8 cellular contexts compared by ENCODE assay signal in the genomic region with DNA sequence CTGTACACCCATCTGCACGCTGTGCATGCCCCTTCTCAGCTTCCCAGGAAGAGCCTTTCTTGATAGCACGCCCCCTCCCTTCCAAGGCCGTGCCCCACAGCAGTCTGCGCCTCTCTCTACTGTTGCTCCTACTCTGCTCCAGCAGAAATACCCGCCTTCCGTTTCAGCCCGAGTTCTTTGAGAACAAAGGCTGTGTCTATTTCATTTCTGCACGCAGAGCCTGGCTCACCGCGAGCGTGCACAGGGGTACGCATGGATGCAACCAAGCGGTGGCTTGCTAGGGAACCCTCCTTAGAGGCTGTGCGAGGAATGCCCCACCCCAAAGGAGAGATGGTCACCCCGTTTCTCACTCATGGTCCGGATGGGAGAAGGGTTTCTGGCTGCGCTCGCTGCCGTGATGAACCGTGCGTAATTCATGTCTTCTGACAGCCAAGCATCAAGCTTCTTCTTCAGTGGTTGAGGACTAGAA. TPM values are rescaled to one million over a fixed set of nuclear protein-coding genes. Genes with fewer than 3 reads are reported as not detected.
DNase-seq lines count a peak whose midpoint lies in the region; ATAC-seq and TF ChIP-seq lines count a peak whose summit lies in the region.

No MANE protein-coding gene starts in this region.

- POLR2A ChIA-PET in activated CD4-positive, alpha-beta T cell treated with anti-CD3 and anti-CD28 coated beads for 36 hours (lab: Charles Lee): no interaction called here
- POLR2A ChIA-PET in naive thymus-derived CD8-positive, alpha-beta T cell (lab: Charles Lee): no interaction called here

- peak; percentile 8 for DNase-seq in activated CD4-positive, alpha-beta T cell treated with anti-CD3 and anti-CD28 coated beads for 36 hours
- DNase-seq in activated CD4-positive, alpha-beta T cell treated with anti-CD3 and anti-CD28 coated beads, Interleukin-2, amount 50 U/mL, for 48 hours: no peak
- DNase-seq in HuH-7 (ENCODE audit: low spot score): peak; percentile 53
- peak; percentile 37 for DNase-seq in SW480 (ENCODE audit: low spot score)
- DNase-seq in fibroblast of mammary gland (ENCODE audit: low read depth): peak; percentile 41
- no peak for DNase-seq in naive thymus-derived CD8-positive, alpha-beta T cell
- no peak for DNase-seq in T-helper 17 cell
- no peak for DNase-seq in effector CD4-positive, alpha-beta T cell

- H3K9me3 Mint-ChIP-seq in activated CD4-positive, alpha-beta T cell treated with anti-CD3 and anti-CD28 coated beads for 36 hours (ENCODE audit: low read depth): no peaks in the 10 kb centered on the region
- no peaks in the 10 kb centered on the region for H3K9me3 Mint-ChIP-seq in naive thymus-derived CD8-positive, alpha-beta T cell

- peaks cover 35% of the 10 kb centered on the region for H3K27me3 Mint-ChIP-seq in activated CD4-positive, alpha-beta T cell treated with anti-CD3 and anti-CD28 coated beads for 36 hours
- peaks cover 30 to 41% (median 34%) of the 10 kb centered on the region in 5 donors for H3K27me3 Mint-ChIP-seq in naive thymus-derived CD8-positive, alpha-beta T cell
- peaks cover 49% of the 10 kb centered on the region for H3K27me3 Mint-ChIP-seq in T-helper 17 cell

- no peak for TF ChIP-seq CTCF in fibroblast of mammary gland (conservative IDR thresholded peaks at IDR 0.05; ENCODE audit: control insufficient read depth, insufficient read depth, low read depth, low read length)

- H3K36me3 Mint-ChIP-seq in activated CD4-positive, alpha-beta T cell treated with anti-CD3 and anti-CD28 coated beads for 36 hours (ENCODE audit: low read depth): no peaks in the 10 kb centered on the region
- no peaks in the 10 kb centered on the region for H3K36me3 Mint-ChIP-seq in naive thymus-derived CD8-positive, alpha-beta T cell
- H3K36me3 Mint-ChIP-seq in T-helper 17 cell (ENCODE audit: low read depth): peaks cover 2% of the 10 kb centered on the region

- H3K4me3 ChIP-seq in fibroblast of mammary gland (ENCODE audit: control insufficient read depth, low read depth, low read length): peak overlapping the region; percentile 66

- H3K4me3 Mint-ChIP-seq in activated CD4-positive, alpha-beta T cell treated with anti-CD3 and anti-CD28 coated beads for 36 hours: peak overlapping the region; percentile 58
- H3K4me3 Mint-ChIP-seq in naive thymus-derived CD8-positive, alpha-beta T cell: peak overlapping the region in 8 of 10 donors; percentile 38 to 67 (median 52)
- H3K4me3 Mint-ChIP-seq in T-helper 17 cell: no peak overlapping the region

- ATAC-seq in activated CD4-positive, alpha-beta T cell treated with anti-CD3 and anti-CD28 coated beads for 36 hours: peak; percentile 35
- ATAC-seq in naive thymus-derived CD8-positive, alpha-beta T cell: no peak
- ATAC-seq in T-helper 17 cell: no peak

- no peak overlapping the region for H3K27ac Mint-ChIP-seq in activated CD4-positive, alpha-beta T cell treated with anti-CD3 and anti-CD28 coated beads for 36 hours
- H3K27ac Mint-ChIP-seq in naive thymus-derived CD8-positive, alpha-beta T cell: no peak overlapping the region
- no peak overlapping the region for H3K27ac Mint-ChIP-seq in T-helper 17 cell

- intact Hi-C loops in activated CD4-positive, alpha-beta T cell treated with anti-CD3 and anti-CD28 coated beads for 36 hours (cut with DNase I, micrococcal nuclease): no loop called here

- no peaks in the 10 kb centered on the region for H3K9me3 ChIP-seq in T-helper 17 cell (ENCODE audit: control insufficient read depth, low read length, poor library complexity, severe bottlenecking)

- H3K4me1 Mint-ChIP-seq in activated CD4-positive, alpha-beta T cell treated with anti-CD3 and anti-CD28 coated beads for 36 hours: peaks cover 9% of the 10 kb centered on the region
- H3K4me1 Mint-ChIP-seq in naive thymus-derived CD8-positive, alpha-beta T cell: peaks cover 2 to 22% (median 8%) of the 10 kb centered on the region in 4 donors
- peaks cover 5% of the 10 kb centered on the region for H3K4me1 Mint-ChIP-seq in T-helper 17 cell

- CTCF ChIA-PET in activated CD4-positive, alpha-beta T cell treated with anti-CD3 and anti-CD28 coated beads for 36 hours (lab: Charles Lee): no interaction called here

RNA-seq across cellular contexts. Expression of a gene that starts 0.4 kb away (rescaled TPM):
- not detected for total RNA-seq in activated CD4-positive, alpha-beta T cell treated with anti-CD3 and anti-CD28 coated beads for 36 hours
- not detected for total RNA-seq in naive thymus-derived CD8-positive, alpha-beta T cell
- polyA plus RNA-seq in naive thymus-derived CD8-positive, alpha-beta T cell: not detected
- total RNA-seq in T-helper 17 cell: not detected

Comparison
In these comparisons a context has a peak if more than half of its experiments do, and no peak if none do; other contexts are left out.
1. DNase-seq: peak in activated CD4-positive, alpha-beta T cell treated with anti-CD3 and anti-CD28 coated beads for 36 hours (single experiment), HuH-7 (single experiment), SW480 (single experiment) and fibroblast of mammary gland (single experiment); none in activated CD4-positive, alpha-beta T cell treated with anti-CD3 and anti-CD28 coated beads, Interleukin-2, amount 50 U/mL, for 48 hours (0 of 2), naive thymus-derived CD8-positive, alpha-beta T cell (0 of 10), T-helper 17 cell (0 of 3) and effector CD4-positive, alpha-beta T cell (single experiment).